Comparison of ENCODE assay signal across 20 cellular contexts in the genomic region with DNA sequence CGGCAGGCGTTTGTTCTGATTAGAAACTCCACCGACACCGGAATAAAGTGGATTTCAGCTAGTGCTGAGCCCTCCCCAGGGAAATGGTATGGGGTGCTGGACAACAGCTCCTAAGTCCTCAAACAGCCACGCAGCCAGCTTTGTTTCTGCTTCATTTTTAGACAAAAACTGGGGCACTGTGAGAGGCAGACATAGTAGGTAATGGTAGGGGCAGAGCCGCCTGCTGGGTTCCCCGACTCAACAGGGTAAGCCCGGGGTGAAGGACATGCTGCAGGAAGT. TPM values are rescaled to one million over a fixed set of nuclear protein-coding genes. Genes with fewer than 3 reads are reported as not detected.
DNase-seq lines count a peak whose midpoint lies in the region; ATAC-seq and TF ChIP-seq lines count a peak whose summit lies in the region.
"Had no signal": no experiment of that assay in that cellular context is flagged by ENCODE, and none has a peak within 500 bp of the region (broad histone marks: within the 10 kb centered on the region; RNA-seq: fewer than 3 reads in every experiment).

No MANE protein-coding gene starts in this region.

- no peak for TF ChIP-seq POLR2A in testis (IDR thresholded peaks at IDR 0.05)

- H3K9me3 Mint-ChIP-seq in stimulated activated memory B cell treated with anti-CD40 and anti-IgM and Interleukin-4, amounts not matched to agents 10 μg/mL and 1 μg/mL and 100 μg/mL, for 72 hours = no peaks in the 10 kb centered on the region
- H3K9me3 Mint-ChIP-seq: CD4-positive, alpha-beta T cell had no signal

- H3K4me2 ChIP-seq in OCI-LY7 (ENCODE audit: low read length) = peak overlapping the region; percentile 23; the same call in 1 of the 2 replicates

- H3K79me2 ChIP-seq in OCI-LY7 (ENCODE audit: insufficient read depth, low read depth, low read length) = no peaks in the 10 kb centered on the region

- no peak overlapping the region for H3K4me3 Mint-ChIP-seq in stimulated activated memory B cell treated with anti-CD40 and anti-IgM and Interleukin-4, amounts not matched to agents 10 μg/mL and 1 μg/mL and 100 μg/mL, for 72 hours
- H3K4me3 Mint-ChIP-seq: CD4-positive, alpha-beta T cell had no signal

- no peaks in the 10 kb centered on the region for H3K9me2 ChIP-seq in OCI-LY7 (ENCODE audit: insufficient read depth, low read length)

- H4K20me1 ChIP-seq in OCI-LY7 (ENCODE audit: insufficient read depth, low read length) = no peaks in the 10 kb centered on the region

- no peak overlapping the region for H3K4me3 ChIP-seq in OCI-LY7 (ENCODE audit: low read depth, low read length, poor library complexity, severe bottlenecking)
- no peak overlapping the region for H3K4me3 ChIP-seq in lower lobe of right lung
- no peak overlapping the region for H3K4me3 ChIP-seq in testis
- H3K4me3 ChIP-seq: HAP-1, Peyer's patch had no signal

- peak overlapping the region; percentile 77 for H3K27ac Mint-ChIP-seq in stimulated activated memory B cell treated with anti-CD40 and anti-IgM and Interleukin-4, amounts not matched to agents 10 μg/mL and 1 μg/mL and 100 μg/mL, for 72 hours
- H3K27ac Mint-ChIP-seq: CD4-positive, alpha-beta T cell had no signal

- CTCF ChIA-PET in OCI-LY7 (lab: Charles Lee; ENCODE audit: unreplicated experiment) = no interaction called here

- ATAC-seq in GM18511 (IDR thresholded peaks at IDR 0.05; ENCODE audit: unreplicated experiment) = peak; percentile 26
- ATAC-seq in lower lobe of right lung = no peak
- ATAC-seq in stimulated activated memory B cell treated with anti-CD40 and anti-IgM and Interleukin-4, amounts not matched to agents 10 μg/mL and 1 μg/mL and 100 μg/mL, for 72 hours = no peak
- ATAC-seq in GM19324 (IDR thresholded peaks at IDR 0.05; ENCODE audit: low FRiP score, unreplicated experiment) = no peak

- H3K27ac ChIP-seq in OCI-LY7 (ENCODE audit: low read depth, low read length, poor library complexity, severe bottlenecking) = no peak overlapping the region
- H3K27ac ChIP-seq in lower lobe of right lung = peak overlapping the region; percentile 46
- no peak overlapping the region for H3K27ac ChIP-seq in testis

- H3K4me1 ChIP-seq in OCI-LY7 (ENCODE audit: insufficient read depth, low read length, poor library complexity, severe bottlenecking) = no peaks in the 10 kb centered on the region
- no peaks in the 10 kb centered on the region for H3K4me1 ChIP-seq in lower lobe of right lung
- H3K4me1 ChIP-seq in testis = no peaks in the 10 kb centered on the region
- H3K4me1 ChIP-seq: Peyer's patch had no signal

- no peaks in the 10 kb centered on the region for H3K27me3 ChIP-seq in lower lobe of right lung (ENCODE audit: low read depth)
- H3K27me3 ChIP-seq in testis = no peaks in the 10 kb centered on the region
- H3K27me3 ChIP-seq: Peyer's patch had no signal

- intact Hi-C loops in OCI-LY7 (cut with micrococcal nuclease; ENCODE audit: unreplicated experiment) = no loop called here
- intact Hi-C loops in lower lobe of right lung (cut with DNase I) = no loop called here
- intact Hi-C loops in testis (cut with DNase I; ENCODE audit: low total_unique reads) = no loop called here

- POLR2A ChIA-PET in OCI-LY7 (lab: Charles Lee) = no interaction called here

- H3K9me3 ChIP-seq in OCI-LY7 (ENCODE audit: low read length) (no peaks in the 10 kb centered on the region), lower lobe of right lung (no peaks in the 10 kb centered on the region), testis (no peaks in the 10 kb centered on the region)
- H3K9me3 ChIP-seq: HAP-1, Peyer's patch had no signal

- no TSS peak for BruUV-seq in OCI-LY7 (replicated peaks; lab: Mats Ljungman, UMichigan)

- WGBS in testis, 2 donors = 83 to 90% methylated on average over 8 of the region's 8 CpGs

- H2AFZ ChIP-seq in OCI-LY7 (ENCODE audit: low read length) = no peak overlapping the region

- no peaks in the 10 kb centered on the region for H3K27me3 Mint-ChIP-seq in stimulated activated memory B cell treated with anti-CD40 and anti-IgM and Interleukin-4, amounts not matched to agents 10 μg/mL and 1 μg/mL and 100 μg/mL, for 72 hours
- H3K27me3 Mint-ChIP-seq: CD4-positive, alpha-beta T cell had no signal

- DNase-seq in OCI-LY7 (ENCODE audit: low spot score) (no peak), lower lobe of right lung (no peak), testis (no peak), DMS 273 (lab: John Stamatoyannopoulos, UW; ENCODE audit: unreplicated experiment) (no peak)
- DNase-seq: CD4-positive, alpha-beta T cell; COR-L47; DMS 273 treated with DMSO at 0.1 percent for 48 hours; DMS79 treated with DMSO at 0.1 percent for 48 hours; KBM-7; MM.1S; NCI-H1048; NCI-H1417 treated with DMSO at 0.1 percent for 48 hours; NCI-H187; NCI-H446 treated with DMSO at 0.1 percent for 48 hours; NCI-H69 had no signal

- no peak for TF ChIP-seq CTCF in OCI-LY7 (conservative IDR thresholded peaks at IDR 0.05; ENCODE audit: low read length)
- no peak for TF ChIP-seq CTCF in lower lobe of right lung (IDR thresholded peaks at IDR 0.05)
- TF ChIP-seq CTCF in testis (IDR thresholded peaks at IDR 0.05) = no peak

- peaks cover 68% of the 10 kb centered on the region for H3K36me3 ChIP-seq in OCI-LY7 (ENCODE audit: insufficient read depth, low read length)
- H3K36me3 ChIP-seq in lower lobe of right lung = peaks cover 81% of the 10 kb centered on the region
- no peaks in the 10 kb centered on the region for H3K36me3 ChIP-seq in testis (ENCODE audit: low read depth, missing control alignments)

- H3K4me1 Mint-ChIP-seq in stimulated activated memory B cell treated with anti-CD40 and anti-IgM and Interleukin-4, amounts not matched to agents 10 μg/mL and 1 μg/mL and 100 μg/mL, for 72 hours = peaks cover 37% of the 10 kb centered on the region

- peaks cover 83% of the 10 kb centered on the region for H3K36me3 Mint-ChIP-seq in stimulated activated memory B cell treated with anti-CD40 and anti-IgM and Interleukin-4, amounts not matched to agents 10 μg/mL and 1 μg/mL and 100 μg/mL, for 72 hours

RNA-seq across cellular contexts. Expression of a gene that starts 39.7 kb away (rescaled TPM):
- total RNA-seq in OCI-LY7 (2014; rRNA removed; shearing (Covaris generic)) = 45.0 and 50.9 TPM in 2 replicates
- total RNA-seq in OCI-LY7 (2022) = 47.3 and 48.3 TPM in 2 replicates
- 70.3 TPM for total RNA-seq in lower lobe of right lung
- total RNA-seq in testis = 100 to 1,000 TPM; 100 to 116 TPM
- 60.4 TPM for polyA plus RNA-seq in testis (ENCODE audit: insufficient read depth, low read depth, low replicate concordance)

RNA-seq across cellular contexts. Expression of a gene that starts 47.3 kb away (rescaled TPM):
- 9.6 and 11.8 TPM in 2 replicates for total RNA-seq in OCI-LY7 (2014; rRNA removed; shearing (Covaris generic))
- 11.8 and 14.7 TPM in 2 replicates for total RNA-seq in OCI-LY7 (2022)
- 9.7 TPM for total RNA-seq in lower lobe of right lung
- 10 to 100 TPM; 43.6 to 45.5 TPM for total RNA-seq in testis
- 42.2 TPM for polyA plus RNA-seq in testis (ENCODE audit: insufficient read depth, low read depth, low replicate concordance)

RNA-seq across cellular contexts. Expression of a gene that starts 50.8 kb away (rescaled TPM):
- total RNA-seq in OCI-LY7 (2014; rRNA removed; shearing (Covaris generic)) = 8.3 and 9.4 TPM in 2 replicates
- total RNA-seq in OCI-LY7 (2022) (12.5 and 13.8 TPM in 2 replicates), lower lobe of right lung (27.4 TPM), testis (10 to 100 TPM; 66.4 to 75.3 TPM)
- polyA plus RNA-seq in testis (ENCODE audit: insufficient read depth, low read depth, low replicate concordance) = 63.2 TPM
